ENCODE assay signal across 18 cellular contexts in the genomic region with DNA sequence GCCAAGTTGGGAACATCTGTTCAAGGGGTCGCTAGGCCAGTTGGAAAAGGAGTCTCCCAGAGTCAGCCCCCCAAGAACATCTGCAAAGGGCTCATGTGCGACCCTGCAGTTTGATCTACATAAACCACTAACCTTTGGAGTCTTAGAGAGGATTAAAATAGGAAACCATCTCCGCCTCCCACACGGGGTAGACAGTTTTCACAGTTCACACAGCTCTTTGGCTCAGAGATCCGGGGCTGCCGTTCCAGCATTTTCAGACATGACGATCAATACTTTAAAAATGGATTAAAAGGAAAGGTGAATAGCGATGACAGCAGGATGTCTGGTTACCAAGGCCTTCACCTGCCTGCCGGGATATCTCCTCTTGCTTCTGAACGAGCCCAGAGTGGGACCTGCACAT.
"Had no signal": no experiment of that assay in that cellular context is flagged by ENCODE, and none has a peak within 500 bp of the region (broad histone marks: within the 10 kb centered on the region; RNA-seq: fewer than 3 reads in every experiment).

No MANE protein-coding gene starts in this region.

- H3K27ac ChIP-seq: dorsolateral prefrontal cortex, heart right ventricle, parathyroid adenoma, psoas muscle, right lobe of liver, testis, tibial nerve had no signal

- H3K36me3 ChIP-seq: heart right ventricle, right lobe of liver, tibial nerve had no signal

- ATAC-seq: heart right ventricle; left lobe of liver; natural killer cell; psoas muscle; stimulated activated naive B cell treated with anti-CD40 and anti-IgM and Interleukin-4, amounts not matched to agents 10 μg/mL and 1 μg/mL and 100 μg/mL, for 72 hours; stimulated activated naive CD8-positive, alpha-beta T cell treated with anti-CD3 and anti-CD28 coated beads, Interleukin-15, amount 100 ng/mL, for 72 hours had no signal

- H3K27ac Mint-ChIP-seq: natural killer cell; stimulated activated naive B cell treated with anti-CD40 and anti-IgM and Interleukin-4, amounts not matched to agents 10 μg/mL and 1 μg/mL and 100 μg/mL, for 72 hours had no signal

- H2AFZ ChIP-seq: parathyroid adenoma had no signal

- H3K9me3 Mint-ChIP-seq: natural killer cell; stimulated activated naive CD8-positive, alpha-beta T cell treated with anti-CD3 and anti-CD28 coated beads, Interleukin-15, amount 100 ng/mL, for 72 hours had no signal

- H3K36me3 Mint-ChIP-seq: natural killer cell; stimulated activated naive B cell treated with anti-CD40 and anti-IgM and Interleukin-4, amounts not matched to agents 10 μg/mL and 1 μg/mL and 100 μg/mL, for 72 hours had no signal

- H3K4me3 ChIP-seq: dorsolateral prefrontal cortex, heart right ventricle, psoas muscle, right lobe of liver, testis, tibial nerve had no signal

- H3K4me3 Mint-ChIP-seq: natural killer cell; stimulated activated naive B cell treated with anti-CD40 and anti-IgM and Interleukin-4, amounts not matched to agents 10 μg/mL and 1 μg/mL and 100 μg/mL, for 72 hours; stimulated activated naive CD8-positive, alpha-beta T cell treated with anti-CD3 and anti-CD28 coated beads, Interleukin-15, amount 100 ng/mL, for 72 hours had no signal

- H3K9ac ChIP-seq: parathyroid adenoma had no signal

- DNase-seq: cortex of kidney; effector CD8-positive, alpha-beta T cell; heart right ventricle; hypothalamus; mammary epithelial cell; natural killer cell; psoas muscle; retina; stimulated activated CD4-positive, alpha-beta T cell treated with anti-CD3 and anti-CD28 coated beads, Interleukin-2, amount 100 ng/mL, for 24 hours; stimulated activated CD4-positive, alpha-beta T cell treated with anti-CD3 and anti-CD28 coated beads, Interleukin-4, amount 100 ng/mL, for 4 hours; stimulated activated naive B cell treated with anti-CD40 and anti-IgM and Interleukin-4, amounts not matched to agents 10 μg/mL and 1 μg/mL and 100 μg/mL, for 72 hours; stimulated activated naive CD8-positive, alpha-beta T cell treated with anti-CD3 and anti-CD28 coated beads, Interleukin-15, amount 100 ng/mL, for 72 hours; testis had no signal

- H3K9me3 ChIP-seq: heart right ventricle, psoas muscle, right lobe of liver, testis had no signal

- H3K27me3 ChIP-seq: right lobe of liver, testis, tibial nerve had no signal

- H3K4me1 Mint-ChIP-seq: stimulated activated naive B cell treated with anti-CD40 and anti-IgM and Interleukin-4, amounts not matched to agents 10 μg/mL and 1 μg/mL and 100 μg/mL, for 72 hours; stimulated activated naive CD8-positive, alpha-beta T cell treated with anti-CD3 and anti-CD28 coated beads, Interleukin-15, amount 100 ng/mL, for 72 hours had no signal

- H3K4me1 ChIP-seq: heart right ventricle, parathyroid adenoma, psoas muscle, right lobe of liver, testis, tibial nerve had no signal
